Comparison of ENCODE assay signal across 12 cellular contexts in the genomic region with DNA sequence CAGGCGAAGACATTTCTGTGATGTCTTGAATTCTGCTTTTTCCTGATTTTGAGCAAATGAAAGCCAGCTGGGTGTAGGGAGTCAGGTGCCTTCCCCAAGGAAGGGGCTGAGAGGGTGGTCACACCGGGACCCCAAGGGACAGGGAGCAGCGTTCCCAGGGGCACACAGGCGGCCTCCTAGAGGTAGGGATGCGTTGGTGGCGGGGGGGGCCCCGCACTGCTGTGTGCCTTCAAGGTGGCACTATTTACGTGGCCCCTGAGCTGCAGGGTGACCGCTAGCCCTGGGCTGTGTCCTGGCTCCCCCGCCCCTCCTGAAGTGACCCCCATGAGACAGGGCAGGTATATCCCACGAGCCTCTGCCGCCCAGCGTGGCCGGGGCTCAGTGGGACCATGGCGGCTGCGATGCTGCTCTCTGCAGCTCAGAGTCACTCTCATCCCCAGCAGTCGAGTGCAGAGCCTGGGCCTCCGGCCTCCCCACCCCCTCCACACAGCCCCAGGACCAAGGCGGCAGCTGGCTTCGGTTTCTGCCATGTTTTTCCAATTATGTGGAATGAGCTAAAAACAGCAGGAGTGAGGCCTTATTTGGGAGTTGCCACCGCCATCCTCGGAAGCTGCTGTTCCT.
A peak's percentile ranks its signal among the peaks of the same experiment; 100 is the strongest.
DNase-seq lines count a peak whose midpoint lies in the region; ATAC-seq and TF ChIP-seq lines count a peak whose summit lies in the region.
"Had no signal": no experiment of that assay in that cellular context is flagged by ENCODE, and none has a peak within 500 bp of the region (broad histone marks: within the 10 kb centered on the region; RNA-seq: fewer than 3 reads in every experiment).

No MANE protein-coding gene starts in this region.

- peak overlapping the region; percentile 10 for H3K9ac ChIP-seq in HUES6 (ENCODE audit: low read length)

- H3K36me3 ChIP-seq in HUES6 (ENCODE audit: control insufficient read depth, insufficient read depth, low read length) (peaks cover 4% of the 10 kb centered on the region), mesodermal cell (ENCODE audit: control insufficient read depth, insufficient read depth, low read length) (peaks cover 9% of the 10 kb centered on the region), thyroid gland (no peaks in the 10 kb centered on the region)

- DNase-seq in dedifferentiated amniotic fluid mesenchymal stem cell (ENCODE audit: extremely low spot score) (peak; percentile 81), thyroid gland (no peak), ureter (ENCODE audit: low spot score) (no peak)
- DNase-seq in central memory CD4-positive, alpha-beta T cell = no peak
- DNase-seq in stimulated activated effector memory CD8-positive, alpha-beta T cell treated with anti-CD3 and anti-CD28 coated beads, Interleukin-12 subunit alpha, Interleukin-12 subunit beta, amount 100 ng/mL, for 72 hours (ENCODE audit: low spot score in 2 of 2) = no peak
- DNase-seq: activated CD8-positive, alpha-beta memory T cell treated with anti-CD3 and anti-CD28 coated beads for 24 hours; effector CD4-positive, alpha-beta T cell had no signal

- intact Hi-C loops in thyroid gland (cut with DNase I) = no loop called here

- no peak for ATAC-seq in GM18909 (IDR thresholded peaks at IDR 0.05; ENCODE audit: poor library complexity, unreplicated experiment)
- no peak for ATAC-seq in stimulated activated effector memory CD8-positive, alpha-beta T cell treated with anti-CD3 and anti-CD28 coated beads, Interleukin-12 subunit alpha, Interleukin-12 subunit beta, amount 100 ng/mL, for 72 hours

- H3K4me3 ChIP-seq in HUES6 (ENCODE audit: low read depth, low read length) (no peak overlapping the region), mesodermal cell (ENCODE audit: extremely low read depth, insufficient read depth, low read length, poor library complexity, severe bottlenecking) (no peak overlapping the region), thyroid gland (replicated peaks in 1 of 3) (no peak overlapping the region)
- H3K4me3 ChIP-seq: HAP-1 had no signal

- H3K27me3 ChIP-seq in HUES6 (ENCODE audit: control insufficient read depth, insufficient read depth, low read length) (no peaks in the 10 kb centered on the region), thyroid gland (no peaks in the 10 kb centered on the region)

- H3K36me3 Mint-ChIP-seq in stimulated activated effector memory CD8-positive, alpha-beta T cell treated with anti-CD3 and anti-CD28 coated beads, Interleukin-12 subunit alpha, Interleukin-12 subunit beta, amount 100 ng/mL, for 72 hours = no peaks in the 10 kb centered on the region
- H3K36me3 Mint-ChIP-seq: IgD-negative memory B cell had no signal

- no peak overlapping the region for H3K27ac Mint-ChIP-seq in stimulated activated effector memory CD8-positive, alpha-beta T cell treated with anti-CD3 and anti-CD28 coated beads, Interleukin-12 subunit alpha, Interleukin-12 subunit beta, amount 100 ng/mL, for 72 hours

- H3K4me1 ChIP-seq in HUES6 (ENCODE audit: control insufficient read depth, insufficient read depth, low read length) (peaks cover 8% of the 10 kb centered on the region; the same call in 1 of the 2 replicates), mesodermal cell (ENCODE audit: control insufficient read depth, insufficient read depth, low read length, poor library complexity, severe bottlenecking) (peaks cover 32% of the 10 kb centered on the region), thyroid gland (peaks cover 38 to 66% of the 10 kb centered on the region in 2 donors)
- H3K4me1 ChIP-seq: HAP-1 had no signal

- H3K27ac ChIP-seq in HUES6 (ENCODE audit: low read depth, low read length) = peak overlapping the region; percentile 74; the same call in 1 of the 2 replicates
- peak overlapping the region; percentile 91 for H3K27ac ChIP-seq in mesodermal cell (ENCODE audit: low read depth, low read length, severe bottlenecking)
- H3K27ac ChIP-seq in thyroid gland = peak overlapping the region; percentile 43 to 93 (median 71)

- H3K4me1 Mint-ChIP-seq in stimulated activated effector memory CD8-positive, alpha-beta T cell treated with anti-CD3 and anti-CD28 coated beads, Interleukin-12 subunit alpha, Interleukin-12 subunit beta, amount 100 ng/mL, for 72 hours = peaks cover 5% of the 10 kb centered on the region

- H3K4me3 Mint-ChIP-seq in stimulated activated effector memory CD8-positive, alpha-beta T cell treated with anti-CD3 and anti-CD28 coated beads, Interleukin-12 subunit alpha, Interleukin-12 subunit beta, amount 100 ng/mL, for 72 hours = no peak overlapping the region

- TF ChIP-seq CTCF in thyroid gland (IDR thresholded peaks at IDR 0.05) = no peak

- H3K9me3 ChIP-seq in HUES6 (ENCODE audit: control insufficient read depth, insufficient read depth, low read depth, low read length) (peaks cover 3% of the 10 kb centered on the region; the same call in 1 of the 2 replicates), mesodermal cell (ENCODE audit: control insufficient read depth, low read length) (no peaks in the 10 kb centered on the region), thyroid gland (no peaks in the 10 kb centered on the region)
- H3K9me3 ChIP-seq: HAP-1 had no signal

- no peak for TF ChIP-seq POLR2A in thyroid gland (IDR thresholded peaks at IDR 0.05)

- WGBS in mesodermal cell (ENCODE audit: insufficient coverage in 2 of 2), 2 experiments = 84 to 93% methylated on average over 15 to 17 of the region's 22 CpGs
- 73 to 76% methylated on average over 8 to 14 of the region's 22 CpGs for WGBS in thyroid gland, 2 donors

- no peaks in the 10 kb centered on the region for H3K9me3 Mint-ChIP-seq in stimulated activated effector memory CD8-positive, alpha-beta T cell treated with anti-CD3 and anti-CD28 coated beads, Interleukin-12 subunit alpha, Interleukin-12 subunit beta, amount 100 ng/mL, for 72 hours
- H3K9me3 Mint-ChIP-seq: IgD-negative memory B cell had no signal
